In genomic region chr4:81466841-81467671, GRCh38 we compare ENCODE assay signal across 1 cellular context.
TF ChIP-seq lines count a peak whose summit lies in the region.

No MANE protein-coding gene starts in this region.

TF ChIP-seq in GM12878, 131 proteins besides CTCF, POLR2A, EP300 and RAD21 (continued from another document):
- TF ChIP-seq CUX1 (IDR thresholded peaks at IDR 0.05; ENCODE audit: insufficient replicate concordance, low read depth, low read length) (no peak), REST (IDR thresholded peaks at IDR 0.05; ENCODE audit: low read depth, low read length) (no peak), FOXM1 (IDR thresholded peaks at IDR 0.05; ENCODE audit: low read depth, low read length) (peak; percentile 56; the same call in 1 of the 2 replicates), NBN (IDR thresholded peaks at IDR 0.05) (no peak), MYC (IDR thresholded peaks at IDR 0.05; ENCODE audit: insufficient read depth, insufficient read length, insufficient replicate concordance, low read length, severe bottlenecking) (no peak), SUZ12 (IDR thresholded peaks at IDR 0.05; ENCODE audit: unreplicated experiment) (no peak), ELK1 (IDR thresholded peaks at IDR 0.05; ENCODE audit: low read depth, low read length) (no peak), CREM (IDR thresholded peaks at IDR 0.05; ENCODE audit: low read depth) (no peak), DPF2 (IDR thresholded peaks at IDR 0.05) (no peak), SUPT20H (IDR thresholded peaks at IDR 0.05; ENCODE audit: borderline replicate concordance, control insufficient read depth, low read depth, low read length) (no peak), SREBF2 (IDR thresholded peaks at IDR 0.05; ENCODE audit: low read length) (no peak), RUNX3 (IDR thresholded peaks at IDR 0.05; ENCODE audit: low read length) (no peak), BCL3 (IDR thresholded peaks at IDR 0.05; ENCODE audit: borderline replicate concordance, insufficient read depth, low read depth, low read length, poor library complexity, severe bottlenecking) (no peak), NR2C1 (IDR thresholded peaks at IDR 0.05) (no peak), CEBPB (IDR thresholded peaks at IDR 0.05; ENCODE audit: borderline replicate concordance in 1 of 2, low read depth in 2 of 2, low read length in 2 of 2) (no peak), ZNF622 (IDR thresholded peaks at IDR 0.05) (no peak), NRF1 (conservative IDR thresholded peaks at IDR 0.05; ENCODE audit: low read depth, low read length) (no peak), STAT3 (IDR thresholded peaks at IDR 0.05; ENCODE audit: low read depth, low read length) (no peak), YY1 (IDR thresholded peaks at IDR 0.05; ENCODE audit: low read depth, low read length) (peak; percentile 19; the same call in 1 of the 2 replicates), EED (IDR thresholded peaks at IDR 0.05; ENCODE audit: low read depth) (no peak), SMC3 (IDR thresholded peaks at IDR 0.05; ENCODE audit: borderline replicate concordance, low read length) (peak; percentile 96)
